In the genomic region with DNA sequence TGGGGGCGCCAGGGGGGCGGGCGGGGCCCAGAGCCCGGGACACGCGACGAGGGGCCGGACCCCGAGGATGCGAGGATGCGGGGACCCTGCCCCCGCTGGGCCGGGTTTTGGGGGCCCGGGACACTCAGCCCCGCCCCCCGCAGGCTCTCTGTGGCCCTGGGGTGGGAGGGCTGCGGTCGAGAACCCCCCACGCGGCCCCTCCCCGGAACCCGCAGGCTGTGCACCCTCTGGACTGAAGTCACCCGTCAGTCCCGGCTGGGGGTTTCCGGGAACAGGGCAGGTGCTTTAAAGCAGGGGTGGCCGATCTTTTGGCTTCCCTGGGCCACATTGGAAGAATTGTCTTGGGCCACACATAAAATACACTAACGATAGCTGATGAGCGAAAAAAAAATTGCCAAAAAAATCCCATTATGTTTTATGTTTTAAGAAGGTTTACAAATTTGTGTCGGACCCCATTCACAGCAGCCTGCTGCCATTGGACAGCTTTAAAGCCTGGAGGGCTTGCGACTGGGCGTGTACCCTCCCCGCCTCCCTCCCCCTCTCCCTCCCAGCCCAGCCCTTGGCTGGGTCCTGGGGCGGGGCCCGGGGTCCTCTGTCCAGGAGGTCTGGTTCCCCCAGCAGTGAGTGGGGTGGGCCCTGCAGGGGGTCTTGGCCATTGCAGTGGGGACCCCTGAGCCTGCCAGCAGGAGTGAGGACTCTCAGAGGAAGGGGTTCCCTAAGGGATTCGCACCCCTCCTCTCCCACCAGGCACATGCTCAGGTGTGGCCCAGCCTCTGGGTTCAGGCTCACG, we compare ENCODE assay signal across 8 cellular contexts. TPM values are rescaled to one million over a fixed set of nuclear protein-coding genes. Genes with fewer than 3 reads are reported as not detected.
A peak's percentile ranks its signal among the peaks of the same experiment; 100 is the strongest.
DNase-seq lines count a peak whose midpoint lies in the region; ATAC-seq lines count a peak whose summit lies in the region.

No MANE protein-coding gene starts in this region.

- H3K27me3 Mint-ChIP-seq in activated naive CD8-positive, alpha-beta T cell treated with anti-CD3 and anti-CD28 coated beads for 36 hours = no peaks in the 10 kb centered on the region

- DNase-seq in SW480 (ENCODE audit: low spot score) = peak; percentile 90
- DNase-seq in activated naive CD8-positive, alpha-beta T cell treated with anti-CD3 and anti-CD28 coated beads for 36 hours = peak; percentile 82
- peak in 2 of 3 experiments; percentile 59 to 60 for DNase-seq in stimulated activated CD4-positive, alpha-beta T cell treated with anti-CD3 and anti-CD28 coated beads, TNF-alpha, amount 100 ng/mL, for 4 hours (ENCODE audit: low read depth in 3 of 3)
- DNase-seq in substantia nigra (lab: John Stamatoyannopoulos, UW) = no peak
- no peak for DNase-seq in GF-D8 (lab: John Stamatoyannopoulos, UW)
- DNase-seq in NCI-H226 = no peak

- peaks cover 12% of the 10 kb centered on the region for H3K4me1 Mint-ChIP-seq in activated naive CD8-positive, alpha-beta T cell treated with anti-CD3 and anti-CD28 coated beads for 36 hours

- no peak overlapping the region for H3K27ac ChIP-seq in substantia nigra (ENCODE audit: low read depth, low read length, poor library complexity, severe bottlenecking)

- H3K27ac Mint-ChIP-seq in activated naive CD8-positive, alpha-beta T cell treated with anti-CD3 and anti-CD28 coated beads for 36 hours = peak overlapping the region; percentile 90

- ATAC-seq in GM21515 (IDR thresholded peaks at IDR 0.05; ENCODE audit: unreplicated experiment) (peak; percentile 55), GM19455 (IDR thresholded peaks at IDR 0.05; ENCODE audit: unreplicated experiment) (no peak)

- H3K36me3 Mint-ChIP-seq in activated naive CD8-positive, alpha-beta T cell treated with anti-CD3 and anti-CD28 coated beads for 36 hours = no peaks in the 10 kb centered on the region

- H3K4me3 Mint-ChIP-seq in activated naive CD8-positive, alpha-beta T cell treated with anti-CD3 and anti-CD28 coated beads for 36 hours = peak overlapping the region; percentile 58

- no peaks in the 10 kb centered on the region for H3K9me3 Mint-ChIP-seq in activated naive CD8-positive, alpha-beta T cell treated with anti-CD3 and anti-CD28 coated beads for 36 hours

RNA-seq across cellular contexts. Expression of a gene that starts 21.6 kb away (rescaled TPM):
- 10 to 100 TPM; 18.9 to 19.0 TPM for total RNA-seq in activated naive CD8-positive, alpha-beta T cell treated with anti-CD3 and anti-CD28 coated beads for 36 hours

RNA-seq across cellular contexts. Expression of a gene that starts 36.2 kb away (rescaled TPM):
- total RNA-seq in activated naive CD8-positive, alpha-beta T cell treated with anti-CD3 and anti-CD28 coated beads for 36 hours = not detected

Comparison
In these comparisons a context has a peak if more than half of its experiments do, and no peak if none do; other contexts are left out.
1. DNase-seq: peak in SW480 (single experiment), activated naive CD8-positive, alpha-beta T cell treated with anti-CD3 and anti-CD28 coated beads for 36 hours (single experiment) and stimulated activated CD4-positive, alpha-beta T cell treated with anti-CD3 and anti-CD28 coated beads, TNF-alpha, amount 100 ng/mL, for 4 hours (2 of 3); none in substantia nigra (0 of 49), GF-D8 (single experiment) and NCI-H226 (single experiment).